In the genomic region with DNA sequence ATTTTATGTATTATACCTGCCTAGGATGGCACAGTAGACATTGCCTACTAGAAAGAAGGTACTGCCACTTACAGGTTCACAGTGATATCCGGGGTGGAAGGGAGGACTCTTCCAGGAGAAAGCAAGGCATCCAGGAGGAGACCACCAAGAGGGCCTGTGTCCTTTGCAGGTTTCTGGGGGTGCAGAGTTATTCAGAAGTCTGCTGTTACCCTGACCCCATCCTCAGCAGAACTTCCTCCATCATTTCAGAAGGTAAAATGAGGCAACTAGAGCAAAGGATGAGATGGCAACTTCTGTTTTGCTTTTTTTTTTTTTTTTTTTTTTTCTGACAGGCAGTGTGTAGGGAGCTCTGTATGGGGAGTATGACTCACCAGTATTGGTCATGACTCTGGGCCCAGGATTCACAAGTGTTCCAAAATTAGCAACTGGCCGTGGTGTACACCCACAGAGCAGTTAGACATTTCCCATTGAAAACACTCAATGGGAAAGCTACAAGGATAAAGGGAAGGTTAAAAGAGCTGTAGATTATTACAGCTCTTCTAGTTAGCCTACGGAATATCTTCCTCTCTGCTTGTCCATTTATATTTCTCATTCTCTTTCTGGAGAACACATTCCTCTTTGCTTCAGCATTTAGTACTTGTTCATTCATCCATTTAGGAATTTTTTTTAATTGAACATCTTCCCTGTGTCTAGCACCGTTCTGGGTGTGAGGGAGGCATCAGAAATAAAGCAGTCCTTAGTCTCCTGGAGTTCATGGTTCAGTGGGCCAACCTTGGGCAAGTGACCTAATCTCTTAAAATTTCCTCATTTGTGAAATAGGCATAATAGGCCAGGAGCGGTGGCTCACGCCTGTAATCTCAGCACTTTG, we compare ENCODE assay signal across 1 cellular context.
TF ChIP-seq lines count a peak whose summit lies in the region.

No MANE protein-coding gene starts in this region.

TF ChIP-seq in K562, 482 proteins besides CTCF, POLR2A, EP300 and RAD21 (continued from another document and continues in another):
- TF ChIP-seq ZBTB40 (IDR thresholded peaks at IDR 0.05): no peak
- no peak for TF ChIP-seq ZBTB40 (CRISPR knock-in tag; IDR thresholded peaks at IDR 0.05)
- no peak for TF ChIP-seq ZFP91 (CRISPR knock-in tag; IDR thresholded peaks at IDR 0.05)
- no peak for TF ChIP-seq ZNF212 (CRISPR knock-in tag; IDR thresholded peaks at IDR 0.05)
- TF ChIP-seq SMAD1 (IDR thresholded peaks at IDR 0.05; ENCODE audit: low read depth, low read length, partially characterized antibody): no peak
- TF ChIP-seq, protein P1, sequence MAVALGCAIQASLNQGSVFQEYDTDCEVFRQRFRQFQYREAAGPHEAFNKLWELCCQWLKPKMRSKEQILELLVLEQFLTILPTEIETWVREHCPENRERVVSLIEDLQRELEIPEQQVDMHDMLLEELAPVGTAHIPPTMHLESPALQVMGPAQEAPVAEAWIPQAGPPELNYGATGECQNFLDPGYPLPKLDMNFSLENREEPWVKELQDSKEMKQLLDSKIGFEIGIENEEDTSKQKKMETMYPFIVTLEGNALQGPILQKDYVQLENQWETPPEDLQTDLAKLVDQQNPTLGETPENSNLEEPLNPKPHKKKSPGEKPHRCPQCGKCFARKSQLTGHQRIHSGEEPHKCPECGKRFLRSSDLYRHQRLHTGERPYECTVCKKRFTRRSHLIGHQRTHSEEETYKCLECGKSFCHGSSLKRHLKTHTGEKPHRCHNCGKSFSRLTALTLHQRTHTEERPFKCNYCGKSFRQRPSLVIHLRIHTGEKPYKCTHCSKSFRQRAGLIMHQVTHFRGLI (CRISPR knock-in tag; IDR thresholded peaks at IDR 0.05): no peak; the same call in 1 of the 2 replicates
- TF ChIP-seq SMAD4 (CRISPR knock-in tag; conservative IDR thresholded peaks at IDR 0.05): peak; percentile 66
- TF ChIP-seq XRCC5 (IDR thresholded peaks at IDR 0.05; ENCODE audit: low read depth, low read length): no peak
- TF ChIP-seq, protein P2, sequence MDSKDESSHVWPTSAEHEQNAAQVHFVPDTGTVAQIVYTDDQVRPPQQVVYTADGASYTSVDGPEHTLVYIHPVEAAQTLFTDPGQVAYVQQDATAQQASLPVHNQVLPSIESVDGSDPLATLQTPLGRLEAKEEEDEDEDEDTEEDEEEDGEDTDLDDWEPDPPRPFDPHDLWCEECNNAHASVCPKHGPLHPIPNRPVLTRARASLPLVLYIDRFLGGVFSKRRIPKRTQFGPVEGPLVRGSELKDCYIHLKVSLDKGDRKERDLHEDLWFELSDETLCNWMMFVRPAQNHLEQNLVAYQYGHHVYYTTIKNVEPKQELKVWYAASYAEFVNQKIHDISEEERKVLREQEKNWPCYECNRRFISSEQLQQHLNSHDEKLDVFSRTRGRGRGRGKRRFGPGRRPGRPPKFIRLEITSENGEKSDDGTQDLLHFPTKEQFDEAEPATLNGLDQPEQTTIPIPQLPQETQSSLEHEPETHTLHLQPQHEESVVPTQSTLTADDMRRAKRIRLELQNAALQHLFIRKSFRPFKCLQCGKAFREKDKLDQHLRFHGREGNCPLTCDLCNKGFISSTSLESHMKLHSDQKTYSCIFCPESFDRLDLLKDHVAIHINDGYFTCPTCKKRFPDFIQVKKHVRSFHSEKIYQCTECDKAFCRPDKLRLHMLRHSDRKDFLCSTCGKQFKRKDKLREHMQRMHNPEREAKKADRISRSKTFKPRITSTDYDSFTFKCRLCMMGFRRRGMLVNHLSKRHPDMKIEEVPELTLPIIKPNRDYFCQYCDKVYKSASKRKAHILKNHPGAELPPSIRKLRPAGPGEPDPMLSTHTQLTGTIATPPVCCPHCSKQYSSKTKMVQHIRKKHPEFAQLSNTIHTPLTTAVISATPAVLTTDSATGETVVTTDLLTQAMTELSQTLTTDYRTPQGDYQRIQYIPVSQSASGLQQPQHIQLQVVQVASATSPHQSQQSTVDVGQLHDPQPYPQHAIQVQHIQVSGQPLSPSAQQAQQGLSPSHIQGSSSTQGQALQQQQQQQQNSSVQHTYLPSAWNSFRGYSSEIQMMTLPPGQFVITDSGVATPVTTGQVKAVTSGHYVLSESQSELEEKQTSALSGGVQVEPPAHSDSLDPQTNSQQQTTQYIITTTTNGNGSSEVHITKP (IDR thresholded peaks at IDR 0.05; ENCODE audit: partially characterized antibody): peak; percentile 45
- 0 out of 2 replicates have a peak, but pooled peaks have one; percentile 44 for TF ChIP-seq ZNF174 (CRISPR knock-in tag; IDR thresholded peaks at IDR 0.05)
- no peak for TF ChIP-seq CBX1 (IDR thresholded peaks at IDR 0.05; ENCODE audit: low read depth)
- TF ChIP-seq MTA1 (IDR thresholded peaks at IDR 0.05; ENCODE audit: borderline replicate concordance): peak; percentile 75; the same call in 1 of the 2 replicates
- TF ChIP-seq KLF16 (IDR thresholded peaks at IDR 0.05): no peak
- no peak for TF ChIP-seq PHB2 (IDR thresholded peaks at IDR 0.05; ENCODE audit: low read depth)
- peak; percentile 90 for TF ChIP-seq JUNB (CRISPR knock-in tag; conservative IDR thresholded peaks at IDR 0.05)
- no peak for TF ChIP-seq FOXA3 (CRISPR knock-in tag; conservative IDR thresholded peaks at IDR 0.05 in 1 of 2, IDR thresholded peaks at IDR 0.05 in 1 of 2)
- no peak for TF ChIP-seq HNRNPL (IDR thresholded peaks at IDR 0.05; ENCODE audit: low read depth, low read length)
- TF ChIP-seq ZNF592 (IDR thresholded peaks at IDR 0.05): peak; percentile 90
- no peak for TF ChIP-seq BRD9 (IDR thresholded peaks at IDR 0.05; ENCODE audit: low read depth, partially characterized antibody)
- no peak for TF ChIP-seq TRIM28 (IDR thresholded peaks at IDR 0.05)
- TF ChIP-seq, protein P3, sequence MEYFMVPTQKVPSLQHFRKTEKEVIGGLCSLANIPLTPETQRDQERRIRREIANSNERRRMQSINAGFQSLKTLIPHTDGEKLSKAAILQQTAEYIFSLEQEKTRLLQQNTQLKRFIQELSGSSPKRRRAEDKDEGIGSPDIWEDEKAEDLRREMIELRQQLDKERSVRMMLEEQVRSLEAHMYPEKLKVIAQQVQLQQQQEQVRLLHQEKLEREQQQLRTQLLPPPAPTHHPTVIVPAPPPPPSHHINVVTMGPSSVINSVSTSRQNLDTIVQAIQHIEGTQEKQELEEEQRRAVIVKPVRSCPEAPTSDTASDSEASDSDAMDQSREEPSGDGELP (CRISPR knock-in tag; IDR thresholded peaks at IDR 0.05; ENCODE audit: borderline replicate concordance): no peak
- TF ChIP-seq BMI1 (IDR thresholded peaks at IDR 0.05; ENCODE audit: low read length): no peak
- TF ChIP-seq ESRRB (CRISPR knock-in tag; IDR thresholded peaks at IDR 0.05; ENCODE audit: borderline replicate concordance): no peak
- TF ChIP-seq RCOR1 (IDR thresholded peaks at IDR 0.05; ENCODE audit: borderline replicate concordance in 1 of 2, low read depth in 2 of 2, low read length in 2 of 2): peak in 1 of 2 experiments; percentile 71; a peak in 1 of 4 replicates
- peak; percentile 96 for TF ChIP-seq MAFG (tag; conservative IDR thresholded peaks at IDR 0.05)
- TF ChIP-seq BRCA1 (IDR thresholded peaks at IDR 0.05): no peak
- no peak for TF ChIP-seq BRCA1 (CRISPR knock-in tag; IDR thresholded peaks at IDR 0.05)
